ENCODE assay signal across 19 cellular contexts in the genomic region with DNA sequence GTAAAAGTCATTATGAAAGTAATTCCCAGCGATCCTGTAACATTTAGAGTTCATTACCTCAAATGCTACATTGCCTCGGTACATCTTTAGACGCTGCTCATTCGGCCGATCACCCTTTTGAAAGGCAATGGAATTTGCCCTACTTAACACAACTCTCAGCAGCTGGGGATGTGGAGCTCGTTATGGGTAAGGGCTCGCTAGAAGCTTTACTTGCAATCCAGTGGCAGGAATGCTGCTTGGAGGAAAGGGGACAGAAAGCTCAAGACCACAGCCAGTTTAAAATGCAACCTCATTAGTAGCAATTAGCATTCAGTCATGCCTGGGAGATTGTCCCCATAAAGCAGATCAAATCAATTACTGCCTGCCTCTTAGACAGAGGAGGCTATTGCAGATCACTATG.
"Had no signal": no experiment of that assay in that cellular context is flagged by ENCODE, and none has a peak within 500 bp of the region (broad histone marks: within the 10 kb centered on the region; RNA-seq: fewer than 3 reads in every experiment).

No MANE protein-coding gene starts in this region.

- ATAC-seq: activated CD4-positive, CD25-positive, alpha-beta regulatory T cell treated with anti-CD3 and anti-CD28 coated beads, Interleukin-2, amount 50 U/mL, for 24 hours; activated naive CD8-positive, alpha-beta T cell treated with anti-CD3 and anti-CD28 coated beads, Interleukin-2, amount 50 U/mL, for 24 hours; activated T-cell treated with anti-CD3 and anti-CD28 coated beads, Interleukin-2, amount 50 U/mL, for 4 hours; heart right ventricle; left colon had no signal

- H3K27ac Mint-ChIP-seq: activated naive CD4-positive, alpha-beta T cell treated with anti-CD3 and anti-CD28 coated beads, Interleukin-2, amount 10 ng/mL, durations not matched to agents 7 days and 5 days; activated naive CD8-positive, alpha-beta T cell treated with anti-CD3 and anti-CD28 coated beads, Interleukin-2, amount 50 U/mL, for 24 hours; dendritic cell treated with granulocyte-macrophage colony-stimulating factor and Interleukin-4, amounts not matched to agents 40 ng/mL and 50 ng/mL, for 4 days; naive B cell had no signal

- H3K4me3 Mint-ChIP-seq: activated naive CD4-positive, alpha-beta T cell treated with anti-CD3 and anti-CD28 coated beads, Interleukin-2, amount 10 ng/mL, durations not matched to agents 7 days and 5 days; activated naive CD8-positive, alpha-beta T cell treated with anti-CD3 and anti-CD28 coated beads, Interleukin-2, amount 50 U/mL, for 24 hours; activated T-cell treated with anti-CD3 and anti-CD28 coated beads, Interleukin-2, amount 50 U/mL, for 4 hours; dendritic cell treated with granulocyte-macrophage colony-stimulating factor and Interleukin-4, amounts not matched to agents 40 ng/mL and 50 ng/mL, for 4 days; naive B cell had no signal

- H3K36me3 Mint-ChIP-seq: activated naive CD4-positive, alpha-beta T cell treated with anti-CD3 and anti-CD28 coated beads, Interleukin-2, amount 10 ng/mL, durations not matched to agents 7 days and 5 days; naive B cell had no signal

- H3K4me1 ChIP-seq: esophagus squamous epithelium, heart right ventricle, spleen, thyroid gland had no signal

- H3K36me3 ChIP-seq: cardiac muscle cell, esophagus squamous epithelium, heart right ventricle, ovary, spleen, thyroid gland had no signal

- H3K4me1 Mint-ChIP-seq: activated naive CD4-positive, alpha-beta T cell treated with anti-CD3 and anti-CD28 coated beads, Interleukin-2, amount 10 ng/mL, durations not matched to agents 7 days and 5 days; activated naive CD8-positive, alpha-beta T cell treated with anti-CD3 and anti-CD28 coated beads, Interleukin-2, amount 50 U/mL, for 24 hours; naive B cell had no signal

- H3K9me3 Mint-ChIP-seq: activated naive CD4-positive, alpha-beta T cell treated with anti-CD3 and anti-CD28 coated beads, Interleukin-2, amount 10 ng/mL, durations not matched to agents 7 days and 5 days; activated naive CD8-positive, alpha-beta T cell treated with anti-CD3 and anti-CD28 coated beads, Interleukin-2, amount 50 U/mL, for 24 hours had no signal

- H3K27ac ChIP-seq: cardiac muscle cell, esophagus squamous epithelium, heart right ventricle, ovary, spleen, thyroid gland had no signal

- H3K27me3 ChIP-seq: cardiac muscle cell, esophagus squamous epithelium, heart right ventricle, ovary, spleen, thyroid gland had no signal

- H3K27me3 Mint-ChIP-seq: activated naive CD4-positive, alpha-beta T cell treated with anti-CD3 and anti-CD28 coated beads, Interleukin-2, amount 10 ng/mL, durations not matched to agents 7 days and 5 days; activated naive CD8-positive, alpha-beta T cell treated with anti-CD3 and anti-CD28 coated beads, Interleukin-2, amount 50 U/mL, for 24 hours; dendritic cell treated with granulocyte-macrophage colony-stimulating factor and Interleukin-4, amounts not matched to agents 40 ng/mL and 50 ng/mL, for 4 days; naive B cell had no signal

- H3K9me3 ChIP-seq: esophagus squamous epithelium, ovary, thyroid gland had no signal

- DNase-seq: activated CD4-positive, alpha-beta T cell treated with anti-CD3 and anti-CD28 coated beads, Interleukin-2, amount 50 U/mL, for 1 hour; activated CD8-positive, alpha-beta memory T cell treated with anti-CD3 and anti-CD28 coated beads, Interleukin-2, amount 50 U/mL, for 4 hours; activated effector memory CD4-positive, alpha-beta T cell treated with Interleukin-2 at 50 U/mL for 16 hours; activated naive CD4-positive, alpha-beta T cell treated with anti-CD3 and anti-CD28 coated beads, Interleukin-2, amount 10 ng/mL, durations not matched to agents 7 days and 5 days; activated naive CD8-positive, alpha-beta T cell treated with anti-CD3 and anti-CD28 coated beads, Interleukin-2, amount 50 U/mL, for 24 hours; activated T-cell treated with anti-CD3 and anti-CD28 coated beads, Interleukin-2, amount 50 U/mL, for 4 hours; effector CD8-positive, alpha-beta T cell; esophagus squamous epithelium; heart right ventricle; left colon; naive B cell; ovary; spleen; stimulated activated naive CD4-positive, alpha-beta T cell; thyroid gland had no signal

- H3K4me3 ChIP-seq: cardiac muscle cell, esophagus squamous epithelium, heart right ventricle, lung, ovary, spleen, thyroid gland had no signal
